ENCODE assay signal across 15 cellular contexts in genomic region chr6:43250992-43251373, GRCh38. TPM values are rescaled to one million over a fixed set of nuclear protein-coding genes. Genes with fewer than 3 reads are reported as not detected.
DNase-seq lines count a peak whose midpoint lies in the region; ATAC-seq lines count a peak whose summit lies in the region.
"Had no signal": no experiment of that assay in that cellular context is flagged by ENCODE, and none has a peak within 500 bp of the region (broad histone marks: within the 10 kb centered on the region; RNA-seq: fewer than 3 reads in every experiment).

No MANE protein-coding gene starts in this region.

- no peak overlapping the region for H3K27ac Mint-ChIP-seq in activated naive CD4-positive, alpha-beta T cell treated with anti-CD3 and anti-CD28 coated beads for 36 hours
- H3K27ac Mint-ChIP-seq in central memory CD8-positive, alpha-beta T cell (ENCODE audit: low read depth), result peak overlapping the region; percentile 42
- no peak overlapping the region for H3K27ac Mint-ChIP-seq in stimulated activated naive CD8-positive, alpha-beta T cell treated with anti-CD3 and anti-CD28 coated beads, Interleukin-15, amount 100 ng/mL, for 72 hours
- H3K27ac Mint-ChIP-seq: dendritic cell treated with granulocyte-macrophage colony-stimulating factor and Interleukin-4, amounts not matched to agents 40 ng/mL and 50 ng/mL, for 4 days had no signal

- peak; percentile 41 for DNase-seq in activated naive CD4-positive, alpha-beta T cell treated with anti-CD3 and anti-CD28 coated beads for 36 hours
- no peak for DNase-seq in activated naive CD4-positive, alpha-beta T cell treated with Interleukin-2 at 50 U/mL for 16 hours
- DNase-seq in NCI-H2171 treated with DMSO at 0.1 percent for 48 hours (lab: John Stamatoyannopoulos, UW) (peak; percentile 91), NCI-H1436 (lab: John Stamatoyannopoulos, UW) (no peak)
- DNase-seq in central memory CD8-positive, alpha-beta T cell (ENCODE audit: low spot score in 2 of 2), result no peak
- no peak for DNase-seq in stimulated activated naive CD8-positive, alpha-beta T cell treated with anti-CD3 and anti-CD28 coated beads, Interleukin-15, amount 100 ng/mL, for 72 hours
- no peak for DNase-seq in stimulated activated CD8-positive, alpha-beta memory T cell treated with anti-CD3 and anti-CD28 coated beads, Interleukin-4, amount 100 ng/mL, for 48 hours
- DNase-seq: activated CD4-positive, alpha-beta T cell treated with anti-CD3 and anti-CD28 coated beads, Interleukin-2, amount 50 U/mL, for 48 hours; GF-D8; naive B cell; NCI-H1105 had no signal

- H3K4me3 Mint-ChIP-seq in activated naive CD4-positive, alpha-beta T cell treated with anti-CD3 and anti-CD28 coated beads for 36 hours, result no peak overlapping the region
- no peak overlapping the region for H3K4me3 Mint-ChIP-seq in central memory CD8-positive, alpha-beta T cell
- H3K4me3 Mint-ChIP-seq in stimulated activated naive CD8-positive, alpha-beta T cell treated with anti-CD3 and anti-CD28 coated beads, Interleukin-15, amount 100 ng/mL, for 72 hours, result peak overlapping the region; percentile 14 to 50
- H3K4me3 Mint-ChIP-seq: dendritic cell treated with granulocyte-macrophage colony-stimulating factor and Interleukin-4, amounts not matched to agents 40 ng/mL and 50 ng/mL, for 4 days had no signal

- peaks cover 21% of the 10 kb centered on the region for H3K27me3 Mint-ChIP-seq in activated naive CD4-positive, alpha-beta T cell treated with anti-CD3 and anti-CD28 coated beads for 36 hours (ENCODE audit: low read depth)
- H3K27me3 Mint-ChIP-seq in central memory CD8-positive, alpha-beta T cell, result peaks cover 35% of the 10 kb centered on the region
- H3K27me3 Mint-ChIP-seq in stimulated activated naive CD8-positive, alpha-beta T cell treated with anti-CD3 and anti-CD28 coated beads, Interleukin-15, amount 100 ng/mL, for 72 hours, result peaks cover 42% of the 10 kb centered on the region

- intact Hi-C loops in activated naive CD4-positive, alpha-beta T cell treated with anti-CD3 and anti-CD28 coated beads for 36 hours (cut with micrococcal nuclease), result no loop called here

- no peaks in the 10 kb centered on the region for H3K9me3 Mint-ChIP-seq in activated naive CD4-positive, alpha-beta T cell treated with anti-CD3 and anti-CD28 coated beads for 36 hours
- no peaks in the 10 kb centered on the region for H3K9me3 Mint-ChIP-seq in central memory CD8-positive, alpha-beta T cell
- H3K9me3 Mint-ChIP-seq in stimulated activated naive CD8-positive, alpha-beta T cell treated with anti-CD3 and anti-CD28 coated beads, Interleukin-15, amount 100 ng/mL, for 72 hours, result no peaks in the 10 kb centered on the region
- H3K9me3 Mint-ChIP-seq: dendritic cell treated with granulocyte-macrophage colony-stimulating factor and Interleukin-4, amounts not matched to agents 40 ng/mL and 50 ng/mL, for 4 days; naive B cell had no signal

- H3K4me1 Mint-ChIP-seq in activated naive CD4-positive, alpha-beta T cell treated with anti-CD3 and anti-CD28 coated beads for 36 hours (ENCODE audit: low read depth), result peaks cover 28% of the 10 kb centered on the region
- peaks cover 8% of the 10 kb centered on the region for H3K4me1 Mint-ChIP-seq in central memory CD8-positive, alpha-beta T cell
- peaks cover 27% of the 10 kb centered on the region for H3K4me1 Mint-ChIP-seq in stimulated activated naive CD8-positive, alpha-beta T cell treated with anti-CD3 and anti-CD28 coated beads, Interleukin-15, amount 100 ng/mL, for 72 hours

- H3K36me3 Mint-ChIP-seq in activated naive CD4-positive, alpha-beta T cell treated with anti-CD3 and anti-CD28 coated beads for 36 hours (ENCODE audit: low read depth), result no peaks in the 10 kb centered on the region
- peaks cover 2% of the 10 kb centered on the region for H3K36me3 Mint-ChIP-seq in central memory CD8-positive, alpha-beta T cell (ENCODE audit: insufficient read depth)
- H3K36me3 Mint-ChIP-seq: naive B cell had no signal

- no peak for ATAC-seq in central memory CD8-positive, alpha-beta T cell (replicated peaks; ENCODE audit: extremely low read depth, poor library complexity, severe bottlenecking)
- no peak for ATAC-seq in stimulated activated naive CD8-positive, alpha-beta T cell treated with anti-CD3 and anti-CD28 coated beads, Interleukin-15, amount 100 ng/mL, for 72 hours
- ATAC-seq in HG02759 (IDR thresholded peaks at IDR 0.05; ENCODE audit: unreplicated experiment), result no peak

- CTCF ChIA-PET in activated naive CD4-positive, alpha-beta T cell treated with anti-CD3 and anti-CD28 coated beads for 36 hours (lab: Charles Lee), result no interaction called here

RNA-seq across cellular contexts. Expression of gene TTBK1, which starts 7.7 kb away (rescaled TPM):
- under 1 TPM in 1 of 2 experiments, not detected in 1; 0.02 TPM for total RNA-seq in activated naive CD4-positive, alpha-beta T cell treated with anti-CD3 and anti-CD28 coated beads for 36 hours
- total RNA-seq: smooth muscle cell had no signal

RNA-seq across cellular contexts. Expression of gene DNPH1, which starts 21.7 kb away (rescaled TPM):
- 10 to 100 TPM; 59.7 to 59.8 TPM for total RNA-seq in activated naive CD4-positive, alpha-beta T cell treated with anti-CD3 and anti-CD28 coated beads for 36 hours

RNA-seq across cellular contexts. Expression of gene SLC22A7, which starts 47.1 kb away (rescaled TPM):
- not detected for total RNA-seq in activated naive CD4-positive, alpha-beta T cell treated with anti-CD3 and anti-CD28 coated beads for 36 hours
- total RNA-seq: smooth muscle cell, urinary bladder had no signal

RNA-seq across cellular contexts. Expression of gene CRIP3, which starts 57.6 kb away (rescaled TPM):
- 1 to 10 TPM; 2.9 to 3.1 TPM for total RNA-seq in activated naive CD4-positive, alpha-beta T cell treated with anti-CD3 and anti-CD28 coated beads for 36 hours
- total RNA-seq: smooth muscle cell had no signal

Comparison
In these comparisons a context has a peak if more than half of its experiments do, and no peak if none do; other contexts are left out.
1. DNase-seq: peak in activated naive CD4-positive, alpha-beta T cell treated with anti-CD3 and anti-CD28 coated beads for 36 hours (single experiment) and NCI-H2171 treated with DMSO at 0.1 percent for 48 hours (single experiment); none in activated naive CD4-positive, alpha-beta T cell treated with Interleukin-2 at 50 U/mL for 16 hours (single experiment), central memory CD8-positive, alpha-beta T cell (0 of 2), stimulated activated naive CD8-positive, alpha-beta T cell treated with anti-CD3 and anti-CD28 coated beads, Interleukin-15, amount 100 ng/mL, for 72 hours (0 of 2), stimulated activated CD8-positive, alpha-beta memory T cell treated with anti-CD3 and anti-CD28 coated beads, Interleukin-4, amount 100 ng/mL, for 48 hours (single experiment) and NCI-H1436 (single experiment).
2. H3K4me3 Mint-ChIP-seq: peak in stimulated activated naive CD8-positive, alpha-beta T cell treated with anti-CD3 and anti-CD28 coated beads, Interleukin-15, amount 100 ng/mL, for 72 hours (2 of 2); none in activated naive CD4-positive, alpha-beta T cell treated with anti-CD3 and anti-CD28 coated beads for 36 hours (single experiment) and central memory CD8-positive, alpha-beta T cell (single experiment).